Comparison of ENCODE assay signal across 22 cellular contexts in genomic region chr4:74522251-74522991, GRCh38.
DNase-seq lines count a peak whose midpoint lies in the region; ATAC-seq, FAIRE-seq and TF ChIP-seq lines count a peak whose summit lies in the region.
"Had no signal": no experiment of that assay in that cellular context is flagged by ENCODE, and none has a peak within 500 bp of the region (broad histone marks: within the 10 kb centered on the region; RNA-seq: fewer than 3 reads in every experiment).

No MANE protein-coding gene starts in this region.

- FAIRE-seq in H54 (lab: Jason Lieb, UNC), result peak; percentile 15

- WGBS in smooth muscle cell (ENCODE audit: low lambda C conversion rate), result 65% methylated on average over 3 of the region's 3 CpGs

- H3K9me3 ChIP-seq in fibroblast of lung (ENCODE audit: control insufficient read depth, insufficient read depth, low read depth, low read length), result no peaks in the 10 kb centered on the region
- no peaks in the 10 kb centered on the region for H3K9me3 ChIP-seq in smooth muscle cell (replicated peaks; ENCODE audit: low read depth)
- H3K9me3 ChIP-seq: BLaER1 treated with 17β-estradiol and CSF1 and Interleukin-3, amounts not matched to agents 10 nM and 100 nM had no signal

- no peaks in the 10 kb centered on the region for H3K27me3 ChIP-seq in fibroblast of lung (ENCODE audit: control insufficient read depth, insufficient read depth, low read length)
- no peaks in the 10 kb centered on the region for H3K27me3 ChIP-seq in smooth muscle cell (ENCODE audit: low read depth)
- H3K27me3 ChIP-seq: BLaER1 treated with 17β-estradiol and CSF1 and Interleukin-3, amounts not matched to agents 10 nM and 100 nM had no signal

- H3K36me3 ChIP-seq in fibroblast of lung (ENCODE audit: control insufficient read depth, insufficient read depth, low read length) (no peaks in the 10 kb centered on the region), smooth muscle cell (ENCODE audit: low read depth) (no peaks in the 10 kb centered on the region)
- H3K36me3 ChIP-seq: BLaER1 treated with 17β-estradiol and CSF1 and Interleukin-3, amounts not matched to agents 10 nM and 100 nM had no signal

- no peak overlapping the region for H2AFZ ChIP-seq in fibroblast of lung (ENCODE audit: low read length)
- H2AFZ ChIP-seq in smooth muscle cell (ENCODE audit: low read depth), result no peak overlapping the region

- TF ChIP-seq CTCF in fibroblast of lung (conservative IDR thresholded peaks at IDR 0.05 in 1 of 2, IDR thresholded peaks at IDR 0.05 in 1 of 2; ENCODE audit: low read depth in 1 of 2, low read length in 2 of 2) (no peak), smooth muscle cell (IDR thresholded peaks at IDR 0.05; ENCODE audit: borderline replicate concordance, insufficient read depth, poor library complexity, severe bottlenecking) (no peak), GM13976 (IDR thresholded peaks at IDR 0.05; ENCODE audit: borderline replicate concordance, control extremely low read depth, extremely low read depth, insufficient read depth, missing control alignments) (no peak)

- no peaks in the 10 kb centered on the region for H3K4me1 Mint-ChIP-seq in activated T-helper 17 cell treated with anti-CD3 and anti-CD28 coated beads, Interleukin-2, amount 50 U/mL, for 72 hours
- no peaks in the 10 kb centered on the region for H3K4me1 Mint-ChIP-seq in T-cell
- H3K4me1 Mint-ChIP-seq: CD4-positive, alpha-beta memory T cell had no signal

- in situ Hi-C loops in GM13976 (cut with MboI; ENCODE audit: low sequenced_read_pairs, unreplicated experiment), result no loop called here

- peaks cover 3% of the 10 kb centered on the region for H3F3A ChIP-seq in smooth muscle cell (ENCODE audit: low read depth)

- TF ChIP-seq POLR2A in H54 (IDR thresholded peaks at IDR 0.05; ENCODE audit: low read depth, low read length), result no peak

- DNase-seq in H54 (ENCODE audit: insufficient read length, low spot score) (no peak), fibroblast of lung (ENCODE audit: low read depth in 2 of 2) (peak; percentile 65 to 90), smooth muscle cell (lab: John Stamatoyannopoulos, UW; ENCODE audit: unreplicated experiment) (no peak), T-cell (no peak), GM13976 (ENCODE audit: low spot score) (no peak)
- DNase-seq in activated naive CD4-positive, alpha-beta T cell treated with anti-CD3 and anti-CD28 coated beads, Interleukin-2, amount 50 U/mL, for 72 hours (ENCODE audit: low spot score in 2 of 2), result no peak
- DNase-seq: ACHN; CD4-positive, alpha-beta memory T cell; DMS153; GDM1; H7; NCI-H1092; NCI-H1436 treated with DMSO at 0.1 percent for 48 hours; NCI-H2029; NCI-H226; NCI-H510A treated with DMSO at 0.1 percent for 48 hours; NCI-H774 had no signal

- H3K27ac Mint-ChIP-seq in activated T-helper 17 cell treated with anti-CD3 and anti-CD28 coated beads, Interleukin-2, amount 50 U/mL, for 72 hours, result no peak overlapping the region
- no peak overlapping the region for H3K27ac Mint-ChIP-seq in T-cell
- no peak overlapping the region for H3K27ac Mint-ChIP-seq in activated naive CD4-positive, alpha-beta T cell treated with anti-CD3 and anti-CD28 coated beads, Interleukin-2, amount 50 U/mL, for 72 hours
- H3K27ac Mint-ChIP-seq: CD4-positive, alpha-beta memory T cell had no signal

- H3K4me1 ChIP-seq in fibroblast of lung (ENCODE audit: control insufficient read depth, extremely low read depth, insufficient read depth, low read length) (no peaks in the 10 kb centered on the region), smooth muscle cell (ENCODE audit: low read depth) (peaks cover 5% of the 10 kb centered on the region)
- H3K4me1 ChIP-seq: BLaER1 treated with 17β-estradiol and CSF1 and Interleukin-3, amounts not matched to agents 10 nM and 100 nM had no signal

- no peaks in the 10 kb centered on the region for H3K36me3 Mint-ChIP-seq in activated T-helper 17 cell treated with anti-CD3 and anti-CD28 coated beads, Interleukin-2, amount 50 U/mL, for 72 hours (ENCODE audit: low read depth)
- no peaks in the 10 kb centered on the region for H3K36me3 Mint-ChIP-seq in T-cell
- H3K36me3 Mint-ChIP-seq in activated naive CD4-positive, alpha-beta T cell treated with anti-CD3 and anti-CD28 coated beads, Interleukin-2, amount 50 U/mL, for 72 hours, result no peaks in the 10 kb centered on the region
- H3K36me3 Mint-ChIP-seq: CD4-positive, alpha-beta memory T cell had no signal

- peak; percentile 16 for ATAC-seq in activated T-helper 17 cell treated with anti-CD3 and anti-CD28 coated beads, Interleukin-2, amount 50 U/mL, for 72 hours (replicated peaks)
- ATAC-seq in GM21447 (IDR thresholded peaks at IDR 0.05; ENCODE audit: unreplicated experiment) (no peak), T-cell (replicated peaks in 1 of 4) (no peak)
- ATAC-seq in activated naive CD4-positive, alpha-beta T cell treated with anti-CD3 and anti-CD28 coated beads, Interleukin-2, amount 50 U/mL, for 72 hours, result no peak
- ATAC-seq: Panc1, SK-N-SH treated with all-trans-retinoic acid at 6 μM for 48 hours had no signal

- no peak overlapping the region for H3K9ac ChIP-seq in fibroblast of lung (ENCODE audit: insufficient read depth, low read length)
- no peak overlapping the region for H3K9ac ChIP-seq in smooth muscle cell (ENCODE audit: low read depth)
- H3K9ac ChIP-seq: BLaER1 treated with 17β-estradiol and CSF1 and Interleukin-3, amounts not matched to agents 10 nM and 100 nM had no signal

- no peaks in the 10 kb centered on the region for H3K9me3 Mint-ChIP-seq in activated T-helper 17 cell treated with anti-CD3 and anti-CD28 coated beads, Interleukin-2, amount 50 U/mL, for 72 hours
- no peaks in the 10 kb centered on the region for H3K9me3 Mint-ChIP-seq in T-cell
- H3K9me3 Mint-ChIP-seq in activated naive CD4-positive, alpha-beta T cell treated with anti-CD3 and anti-CD28 coated beads, Interleukin-2, amount 50 U/mL, for 72 hours, result no peaks in the 10 kb centered on the region
- H3K9me3 Mint-ChIP-seq: CD4-positive, alpha-beta memory T cell had no signal

- no peaks in the 10 kb centered on the region for H4K20me1 ChIP-seq in fibroblast of lung (ENCODE audit: control insufficient read depth, extremely low read depth, insufficient read depth, low read length)
- H4K20me1 ChIP-seq in smooth muscle cell (ENCODE audit: low read depth), result no peaks in the 10 kb centered on the region
- H4K20me1 ChIP-seq: BLaER1 treated with 17β-estradiol and CSF1 and Interleukin-3, amounts not matched to agents 10 nM and 100 nM had no signal

- no peak overlapping the region for H3K4me2 ChIP-seq in fibroblast of lung (ENCODE audit: extremely low read depth, insufficient read depth, low read length)
- peak overlapping the region; percentile 33 for H3K4me2 ChIP-seq in smooth muscle cell
- H3K4me2 ChIP-seq: BLaER1 treated with 17β-estradiol and CSF1 and Interleukin-3, amounts not matched to agents 10 nM and 100 nM had no signal

- H3K27ac ChIP-seq in fibroblast of lung (ENCODE audit: insufficient read depth, low read length) (no peak overlapping the region), smooth muscle cell (ENCODE audit: low read depth) (peak overlapping the region; percentile 63)
- H3K27ac ChIP-seq: BLaER1 treated with 17β-estradiol and CSF1 and Interleukin-3, amounts not matched to agents 10 nM and 100 nM had no signal

- H3K4me3 Mint-ChIP-seq in activated T-helper 17 cell treated with anti-CD3 and anti-CD28 coated beads, Interleukin-2, amount 50 U/mL, for 72 hours, result no peak overlapping the region
- no peak overlapping the region for H3K4me3 Mint-ChIP-seq in T-cell
- H3K4me3 Mint-ChIP-seq: CD4-positive, alpha-beta memory T cell had no signal

- no peak overlapping the region for H3K4me3 ChIP-seq in fibroblast of lung (replicated peaks in 1 of 4; ENCODE audit: control extremely low read depth in 1 of 4, insufficient read depth in 1 of 4, low read depth in 3 of 4, low read length in 4 of 4)
- no peak overlapping the region for H3K4me3 ChIP-seq in smooth muscle cell
- H3K4me3 ChIP-seq: BLaER1 treated with 17β-estradiol and CSF1 and Interleukin-3, amounts not matched to agents 10 nM and 100 nM had no signal

- H3K27me3 Mint-ChIP-seq in activated T-helper 17 cell treated with anti-CD3 and anti-CD28 coated beads, Interleukin-2, amount 50 U/mL, for 72 hours, result no peaks in the 10 kb centered on the region
- peaks cover 0 to 4% of the 10 kb centered on the region in 2 donors for H3K27me3 Mint-ChIP-seq in T-cell

- CTCF ChIA-PET in T-cell (lab: Charles Lee), result no interaction called here

- POLR2A ChIA-PET in T-cell (lab: Charles Lee), result no interaction called here

- no peaks in the 10 kb centered on the region for H3K79me2 ChIP-seq in fibroblast of lung (ENCODE audit: control insufficient read depth, insufficient read depth, low read length)
- no peaks in the 10 kb centered on the region for H3K79me2 ChIP-seq in smooth muscle cell (ENCODE audit: low read depth)

Comparison
In these comparisons a context has a peak if more than half of its experiments do, and no peak if none do; other contexts are left out.
1. DNase-seq: peak in fibroblast of lung (2 of 2); none in H54 (single experiment), smooth muscle cell (single experiment), T-cell (0 of 34), GM13976 (single experiment) and activated naive CD4-positive, alpha-beta T cell treated with anti-CD3 and anti-CD28 coated beads, Interleukin-2, amount 50 U/mL, for 72 hours (0 of 2).